8 cellular contexts compared by ENCODE assay signal in the genomic region with DNA sequence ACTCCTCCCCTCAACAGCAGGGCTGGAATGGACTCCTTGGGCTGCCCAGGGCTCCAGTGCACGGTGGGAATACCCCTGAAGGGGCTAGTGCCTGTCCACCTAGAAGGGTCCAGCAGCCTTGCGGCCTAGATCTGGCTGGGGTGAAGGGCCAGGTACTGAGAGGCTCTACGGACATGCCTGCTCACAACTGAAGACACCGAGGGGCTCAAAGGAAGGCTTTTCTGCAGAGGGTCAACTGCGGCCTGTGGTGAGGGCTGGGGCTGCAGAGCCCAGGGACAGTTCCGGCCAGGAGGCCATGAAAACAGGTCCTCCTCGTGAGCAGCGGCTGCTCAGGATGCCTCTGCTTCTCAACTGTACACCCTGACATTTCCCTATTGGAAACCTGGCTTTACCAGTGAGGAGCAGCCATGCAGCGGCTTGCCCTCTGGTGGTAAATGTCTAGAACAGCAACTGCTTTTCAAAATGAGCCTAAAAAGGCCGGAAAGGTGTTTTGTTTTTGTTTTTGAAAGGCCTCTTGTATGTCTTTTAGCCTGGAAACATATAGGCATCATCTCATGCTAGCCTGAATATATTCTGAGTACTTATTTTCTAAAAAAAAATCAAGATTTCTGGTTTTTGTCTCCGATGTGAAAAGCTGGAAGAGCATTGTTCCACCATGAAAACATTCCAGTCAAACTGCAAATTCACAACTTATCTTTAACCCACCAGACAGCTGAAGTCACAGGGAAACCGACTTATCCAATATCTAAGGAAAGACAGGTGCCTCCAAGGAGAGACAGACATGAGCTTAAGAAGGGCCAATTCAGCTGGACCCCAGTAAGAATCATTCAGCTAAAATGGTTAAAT.
DNase-seq lines count a peak whose midpoint lies in the region; ATAC-seq and TF ChIP-seq lines count a peak whose summit lies in the region.

No MANE protein-coding gene starts in this region.

- no peak for DNase-seq in AG04450 (ENCODE audit: low read depth, low spot score)
- DNase-seq in ELR (ENCODE audit: low read depth), result peak; percentile 68
- DNase-seq in NCI-H2227 (lab: John Stamatoyannopoulos, UW; ENCODE audit: unreplicated experiment), result peak; percentile 68
- peak; percentile 46 for DNase-seq in activated CD8-positive, alpha-beta memory T cell treated with anti-CD3 and anti-CD28 coated beads, Interleukin-2, amount 50 U/mL, for 4 hours
- peak in 1 of 2 donors; percentile 41 for DNase-seq in foreskin keratinocyte
- DNase-seq in osteoblast (ENCODE audit: insufficient read length, low spot score, missing footprints), result peak; percentile 97

- ATAC-seq in foreskin keratinocyte (peak; percentile 22), HG03460 (IDR thresholded peaks at IDR 0.05; ENCODE audit: unreplicated experiment) (no peak), HG02623 (IDR thresholded peaks at IDR 0.05; ENCODE audit: unreplicated experiment) (no peak)

- H3K79me2 ChIP-seq in osteoblast (ENCODE audit: insufficient read depth, low read length), result no peaks in the 10 kb centered on the region

- no peaks in the 10 kb centered on the region for H3K27me3 ChIP-seq in AG04450 (ENCODE audit: control insufficient read depth, insufficient read depth, low read length)
- no peaks in the 10 kb centered on the region for H3K27me3 ChIP-seq in foreskin keratinocyte
- no peaks in the 10 kb centered on the region for H3K27me3 ChIP-seq in osteoblast (ENCODE audit: insufficient read depth, low read length)

- no peaks in the 10 kb centered on the region for H3K36me3 ChIP-seq in osteoblast (ENCODE audit: insufficient read depth, low read length)

- no peak overlapping the region for H3K27ac ChIP-seq in AG04450 (ENCODE audit: low read depth, low read length)
- no peak overlapping the region for H3K27ac ChIP-seq in foreskin keratinocyte
- H3K27ac ChIP-seq in osteoblast (ENCODE audit: low read depth, low read length), result no peak overlapping the region

- POLR2A ChIA-PET in AG04450 (lab: Yijun Ruan, JAX), result no interaction called here

- H3K4me1 ChIP-seq in foreskin keratinocyte (peaks cover 8% of the 10 kb centered on the region), osteoblast (ENCODE audit: insufficient read depth, low read length) (peaks cover 22% of the 10 kb centered on the region)

- H4K20me1 ChIP-seq in osteoblast (ENCODE audit: insufficient read depth, low read length), result no peaks in the 10 kb centered on the region

- H3K9me3 ChIP-seq in AG04450 (ENCODE audit: control insufficient read depth, insufficient read depth, low read length) (no peaks in the 10 kb centered on the region), osteoblast (ENCODE audit: low read depth, low read length) (no peaks in the 10 kb centered on the region)

- H3K4me3 ChIP-seq in AG04450 (ENCODE audit: low read depth, low read length) (no peak overlapping the region), osteoblast (ENCODE audit: insufficient read depth, low read length) (no peak overlapping the region)

- no peak overlapping the region for H3K4me2 ChIP-seq in osteoblast (ENCODE audit: insufficient read depth, low read length)

- TF ChIP-seq CTCF in AG04450 (IDR thresholded peaks at IDR 0.05; ENCODE audit: low read depth, low read length) (peak; percentile 96), foreskin keratinocyte (conservative IDR thresholded peaks at IDR 0.05) (peak; percentile 88), osteoblast (IDR thresholded peaks at IDR 0.05; ENCODE audit: extremely low read depth, low read depth, low read length) (peak; percentile 88)

- CTCF ChIA-PET in AG04450 (lab: Charles Lee), result interaction anchor here (0.5 to 5.7 kb wide), 46 partner anchors 8 to 828 kb away, joined by 3 to 89 read pairs (median 5); no protein-coding TSS in a partner anchor

- peak overlapping the region; percentile 56 for H2AFZ ChIP-seq in osteoblast (ENCODE audit: low read length)
